In the genomic region with DNA sequence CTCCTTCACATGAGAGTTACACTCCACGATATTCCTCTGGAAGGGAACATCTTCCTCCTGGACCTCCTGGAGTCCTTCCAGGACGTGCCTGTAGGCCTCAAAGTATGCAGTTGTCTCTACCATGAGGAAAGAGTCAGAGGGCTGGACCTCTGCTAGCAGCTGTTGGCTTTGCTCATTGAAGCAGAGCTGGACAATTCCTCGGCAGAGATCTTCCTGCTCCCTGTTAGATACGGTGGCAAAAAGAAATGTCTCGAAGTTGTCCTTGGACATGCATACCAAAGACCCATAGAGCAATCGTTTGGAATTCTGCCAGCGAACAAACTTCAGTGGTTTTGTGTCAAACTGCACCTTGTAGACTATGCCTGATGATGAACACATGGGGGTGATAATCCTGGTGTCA, we compare ENCODE assay signal across 11 cellular contexts. TPM values are rescaled to one million over a fixed set of nuclear protein-coding genes. Genes with fewer than 3 reads are reported as not detected.
DNase-seq lines count a peak whose midpoint lies in the region; ATAC-seq and TF ChIP-seq lines count a peak whose summit lies in the region.
"Had no signal": no experiment of that assay in that cellular context is flagged by ENCODE, and none has a peak within 500 bp of the region (broad histone marks: within the 10 kb centered on the region; RNA-seq: fewer than 3 reads in every experiment).

No MANE protein-coding gene starts in this region.

- peaks cover 10% of the 10 kb centered on the region for H3K9me3 Mint-ChIP-seq in activated CD4-positive, alpha-beta T cell treated with anti-CD3 and anti-CD28 coated beads, Interleukin-2, amount 10 ng/mL, durations not matched to agents 7 days and 5 days
- H3K9me3 Mint-ChIP-seq in HFFc6, result 0 out of 2 replicates have a peak, but pooled peaks cover 3% of the 10 kb centered on the region
- peaks cover 0 to 3% (median 0%) of the 10 kb centered on the region in 9 donors for H3K9me3 Mint-ChIP-seq in naive thymus-derived CD8-positive, alpha-beta T cell

- ATAC-seq in naive thymus-derived CD8-positive, alpha-beta T cell, result no peak
- no peak for ATAC-seq in HG03025 (IDR thresholded peaks at IDR 0.05; ENCODE audit: low FRiP score, unreplicated experiment)

- no peak overlapping the region for H3K27ac ChIP-seq in tibial artery
- H3K27ac ChIP-seq: RWPE1, sigmoid colon had no signal

- H3K9me3 ChIP-seq in adipocyte (ENCODE audit: control insufficient read depth, low read length) (no peaks in the 10 kb centered on the region), tibial artery (no peaks in the 10 kb centered on the region)
- H3K9me3 ChIP-seq: sigmoid colon had no signal

- H3K4me3 ChIP-seq in adipocyte (ENCODE audit: low read length) (peak overlapping the region; percentile 66), tibial artery (no peak overlapping the region)
- H3K4me3 ChIP-seq: sigmoid colon had no signal

- no peak overlapping the region for H3K27ac Mint-ChIP-seq in activated CD4-positive, alpha-beta T cell treated with anti-CD3 and anti-CD28 coated beads, Interleukin-2, amount 10 ng/mL, durations not matched to agents 7 days and 5 days
- peak overlapping the region; percentile 36; the same call in 1 of the 2 replicates for H3K27ac Mint-ChIP-seq in HFFc6
- peak overlapping the region in 8 of 10 donors; percentile 40 to 83 (median 57) for H3K27ac Mint-ChIP-seq in naive thymus-derived CD8-positive, alpha-beta T cell

- no peaks in the 10 kb centered on the region for H3K27me3 Mint-ChIP-seq in activated CD4-positive, alpha-beta T cell treated with anti-CD3 and anti-CD28 coated beads, Interleukin-2, amount 10 ng/mL, durations not matched to agents 7 days and 5 days
- no peaks in the 10 kb centered on the region for H3K27me3 Mint-ChIP-seq in HFFc6 (ENCODE audit: insufficient read depth)
- H3K27me3 Mint-ChIP-seq in naive thymus-derived CD8-positive, alpha-beta T cell, result no peaks in the 10 kb centered on the region

- no peak for DNase-seq in activated CD4-positive, alpha-beta T cell treated with anti-CD3 and anti-CD28 coated beads, Interleukin-2, amount 10 ng/mL, durations not matched to agents 7 days and 5 days
- no peak for DNase-seq in activated CD4-positive, alpha-beta T cell treated with anti-CD3 and anti-CD28 coated beads, Interleukin-2, amount 50 U/mL, for 4 hours
- no peak for DNase-seq in HFFc6
- DNase-seq in adipocyte (ENCODE audit: low read depth), result no peak
- DNase-seq in naive thymus-derived CD8-positive, alpha-beta T cell, result no peak
- DNase-seq in NCI-H2196 treated with DMSO at 0.1 percent for 48 hours (lab: John Stamatoyannopoulos, UW; ENCODE audit: unreplicated experiment), result no peak
- DNase-seq in tibial artery, result no peak
- DNase-seq: NCI-H2029, sigmoid colon had no signal

- H3K27me3 ChIP-seq in adipocyte (replicated peaks; ENCODE audit: control insufficient read depth, insufficient read depth, low read length) (no peaks in the 10 kb centered on the region), tibial artery (no peaks in the 10 kb centered on the region)
- H3K27me3 ChIP-seq: sigmoid colon had no signal

- H3K4me1 Mint-ChIP-seq in activated CD4-positive, alpha-beta T cell treated with anti-CD3 and anti-CD28 coated beads, Interleukin-2, amount 10 ng/mL, durations not matched to agents 7 days and 5 days, result peaks cover 75% of the 10 kb centered on the region
- peaks cover 43% of the 10 kb centered on the region for H3K4me1 Mint-ChIP-seq in HFFc6 (ENCODE audit: low read depth)
- H3K4me1 Mint-ChIP-seq in naive thymus-derived CD8-positive, alpha-beta T cell, result peaks cover 34 to 81% (median 69%) of the 10 kb centered on the region in 4 donors

- peak overlapping the region; percentile 52 for H3K4me3 Mint-ChIP-seq in activated CD4-positive, alpha-beta T cell treated with anti-CD3 and anti-CD28 coated beads, Interleukin-2, amount 10 ng/mL, durations not matched to agents 7 days and 5 days
- peak overlapping the region; percentile 37; the same call in 1 of the 2 replicates for H3K4me3 Mint-ChIP-seq in HFFc6
- H3K4me3 Mint-ChIP-seq in naive thymus-derived CD8-positive, alpha-beta T cell, result peak overlapping the region in 9 of 10 donors; percentile 2 to 85 (median 71)

- H3K36me3 ChIP-seq in adipocyte (ENCODE audit: control insufficient read depth, insufficient read depth, low read length, severe bottlenecking) (peaks cover 69% of the 10 kb centered on the region), tibial artery (peaks cover 64 to 72% (median 65%) of the 10 kb centered on the region in 3 donors)

- intact Hi-C loops in tibial artery (cut with DNase I; ENCODE audit: low total_unique reads), result no loop called here

- H3K36me3 Mint-ChIP-seq in activated CD4-positive, alpha-beta T cell treated with anti-CD3 and anti-CD28 coated beads, Interleukin-2, amount 10 ng/mL, durations not matched to agents 7 days and 5 days (ENCODE audit: low read depth), result peaks cover 79% of the 10 kb centered on the region
- H3K36me3 Mint-ChIP-seq in HFFc6 (ENCODE audit: low read depth), result peaks cover 51% of the 10 kb centered on the region
- H3K36me3 Mint-ChIP-seq in naive thymus-derived CD8-positive, alpha-beta T cell, result peaks cover 21 to 86% (median 46%) of the 10 kb centered on the region in 3 donors

- H3K9ac ChIP-seq in adipocyte (ENCODE audit: low read length), result no peak overlapping the region

- no peak for TF ChIP-seq CTCF in HFFc6 (IDR thresholded peaks at IDR 0.05)
- TF ChIP-seq CTCF in tibial artery (IDR thresholded peaks at IDR 0.05), result no peak

- CTCF ChIA-PET in activated CD4-positive, alpha-beta T cell treated with anti-CD3 and anti-CD28 coated beads, Interleukin-2, amount 10 ng/mL, durations not matched to agents 7 days and 5 days (lab: Charles Lee), result interaction anchor here (0.8 to 2.2 kb wide), 4 partner anchors 15 to 179 kb away, joined by 3 to 7 read pairs (median 5); no protein-coding TSS in a partner anchor

- H3K4me1 ChIP-seq in adipocyte (ENCODE audit: control insufficient read depth, insufficient read depth, low read length) (peaks cover 32% of the 10 kb centered on the region), tibial artery (peaks cover 0 to 64% (median 33%) of the 10 kb centered on the region in 4 donors)

- POLR2A ChIA-PET in activated CD4-positive, alpha-beta T cell treated with anti-CD3 and anti-CD28 coated beads, Interleukin-2, amount 10 ng/mL, durations not matched to agents 7 days and 5 days (lab: Charles Lee), result no interaction called here
- POLR2A ChIA-PET in naive thymus-derived CD8-positive, alpha-beta T cell (lab: Charles Lee), result no interaction called here

RNA-seq across cellular contexts. Expression of a gene that starts 7.7 kb away (rescaled TPM):
- 10 to 100 TPM; 79.7 to 85.3 TPM for total RNA-seq in activated CD4-positive, alpha-beta T cell treated with anti-CD3 and anti-CD28 coated beads, Interleukin-2, amount 10 ng/mL, durations not matched to agents 7 days and 5 days
- 10 to 100 TPM; 36.1 to 41.0 (median 38.7) TPM for total RNA-seq in HFFc6 (2021; fragmentation: NEBNext Ultra II Directional; extraction: Animal tissue kit (Norgen Biotek cat#: 25700))
- total RNA-seq in naive thymus-derived CD8-positive, alpha-beta T cell, result 10 to 100 TPM; 56.4 to 57.2 TPM
- 10 to 100 TPM; 28.1 to 45.0 (median 35.8) TPM for polyA plus RNA-seq in naive thymus-derived CD8-positive, alpha-beta T cell

RNA-seq across cellular contexts. Expression of a gene that starts 51.0 kb away (rescaled TPM):
- 10 to 100 TPM; 39.1 to 42.0 TPM for total RNA-seq in activated CD4-positive, alpha-beta T cell treated with anti-CD3 and anti-CD28 coated beads, Interleukin-2, amount 10 ng/mL, durations not matched to agents 7 days and 5 days
- 10 to 100 TPM; 26.8 to 32.2 (median 30.5) TPM for total RNA-seq in HFFc6 (2021; fragmentation: NEBNext Ultra II Directional; extraction: Animal tissue kit (Norgen Biotek cat#: 25700))
- total RNA-seq in naive thymus-derived CD8-positive, alpha-beta T cell, result 10 to 100 TPM; 65.1 to 65.2 TPM
- 10 to 100 TPM; 28.4 to 57.7 (median 37.9) TPM for polyA plus RNA-seq in naive thymus-derived CD8-positive, alpha-beta T cell
